30 cellular contexts compared by ENCODE assay signal in genomic region chr11:60854140-60854846, GRCh38. TPM values are rescaled to one million over a fixed set of nuclear protein-coding genes. Genes with fewer than 3 reads are reported as not detected.
DNase-seq lines count a peak whose midpoint lies in the region; ATAC-seq and TF ChIP-seq lines count a peak whose summit lies in the region.
"Had no signal": no experiment of that assay in that cellular context is flagged by ENCODE, and none has a peak within 500 bp of the region (broad histone marks: within the 10 kb centered on the region; RNA-seq: fewer than 3 reads in every experiment).

No MANE protein-coding gene starts in this region.

- no peaks in the 10 kb centered on the region for H3K27me3 ChIP-seq in lower lobe of right lung (ENCODE audit: low read depth)

- ATAC-seq in lower lobe of right lung (no peak), GM21360 (IDR thresholded peaks at IDR 0.05; ENCODE audit: unreplicated experiment) (no peak)
- ATAC-seq: activated CD8-positive, alpha-beta memory T cell treated with anti-CD3 and anti-CD28 coated beads, Interleukin-2, amount 10 ng/mL, durations not matched to agents 7 days and 5 days had no signal

- intact Hi-C loops in CD14-positive monocyte (cut with micrococcal nuclease) (no loop called here), lower lobe of right lung (cut with DNase I) (no loop called here)

- H3K9me3 ChIP-seq in lower lobe of right lung: no peaks in the 10 kb centered on the region
- H3K9me3 ChIP-seq: neutrophil, prostate gland had no signal

- H3K4me1 ChIP-seq in lower lobe of right lung: no peaks in the 10 kb centered on the region
- H3K4me1 ChIP-seq: prostate gland had no signal

- no peak overlapping the region for H3K27ac ChIP-seq in lower lobe of right lung
- H3K27ac ChIP-seq: neutrophil, prostate gland, WERI-Rb-1 had no signal

- H3K4me3 Mint-ChIP-seq in CD14-positive monocyte: peak overlapping the region; percentile 27 to 51
- H3K4me3 Mint-ChIP-seq: activated CD8-positive, alpha-beta memory T cell treated with anti-CD3 and anti-CD28 coated beads, Interleukin-2, amount 10 ng/mL, durations not matched to agents 7 days and 5 days; CD4-positive, alpha-beta T cell; stimulated activated naive CD8-positive, alpha-beta T cell treated with anti-CD3 and anti-CD28 coated beads, Interleukin-15, Interleukin-2, amounts not matched to agents 100 ng/mL and 50 ng/mL, for 24 hours had no signal

- TF ChIP-seq CTCF in CD14-positive monocyte (IDR thresholded peaks at IDR 0.05) (no peak), lower lobe of right lung (IDR thresholded peaks at IDR 0.05) (no peak)

- DNase-seq in CD14-positive monocyte (ENCODE audit: low spot score) (no peak), GDM1 (lab: John Stamatoyannopoulos, UW) (peak; percentile 31), UCSD-AML1 (lab: John Stamatoyannopoulos, UW; ENCODE audit: unreplicated experiment) (peak; percentile 61), lower lobe of right lung (peak; percentile 39), pons (ENCODE audit: low spot score) (no peak), DMS 273 treated with DMSO at 0.1 percent for 48 hours (lab: John Stamatoyannopoulos, UW) (no peak), SHP77 treated with DMSO at 0.1 percent for 48 hours (lab: John Stamatoyannopoulos, UW) (no peak)
- DNase-seq: activated CD4-positive, alpha-beta T cell treated with anti-CD3 and anti-CD28 coated beads for 48 hours; activated CD8-positive, alpha-beta memory T cell treated with anti-CD3 and anti-CD28 coated beads, Interleukin-2, amount 10 ng/mL, durations not matched to agents 7 days and 5 days; activated naive CD4-positive, alpha-beta T cell treated with anti-CD3 and anti-CD28 coated beads, Interleukin-2, amount 50 U/mL, for 16 hours; amniotic stem cell; CD4-positive, alpha-beta T cell; effector CD8-positive, alpha-beta T cell; HCEC 1CT; head of caudate nucleus; KG1; NCI-H446; NCI-H82; WERI-Rb-1 had no signal

- H3K9me3 Mint-ChIP-seq in CD14-positive monocyte: peaks cover 0 to 6% (median 3%) of the 10 kb centered on the region in 7 donors
- H3K9me3 Mint-ChIP-seq: CD4-positive, alpha-beta T cell; stimulated activated naive CD8-positive, alpha-beta T cell treated with anti-CD3 and anti-CD28 coated beads, Interleukin-15, Interleukin-2, amounts not matched to agents 100 ng/mL and 50 ng/mL, for 24 hours had no signal

- H3K27me3 Mint-ChIP-seq in CD14-positive monocyte (ENCODE audit: low read depth in 3 of 3): peaks cover 11 to 21% (median 12%) of the 10 kb centered on the region in 3 donors
- H3K27me3 Mint-ChIP-seq: CD4-positive, alpha-beta T cell; stimulated activated naive CD8-positive, alpha-beta T cell treated with anti-CD3 and anti-CD28 coated beads, Interleukin-15, Interleukin-2, amounts not matched to agents 100 ng/mL and 50 ng/mL, for 24 hours had no signal

- H3K27ac Mint-ChIP-seq in CD14-positive monocyte: no peak overlapping the region
- H3K27ac Mint-ChIP-seq: activated CD8-positive, alpha-beta memory T cell treated with anti-CD3 and anti-CD28 coated beads, Interleukin-2, amount 10 ng/mL, durations not matched to agents 7 days and 5 days; CD4-positive, alpha-beta T cell; stimulated activated naive CD8-positive, alpha-beta T cell treated with anti-CD3 and anti-CD28 coated beads, Interleukin-15, Interleukin-2, amounts not matched to agents 100 ng/mL and 50 ng/mL, for 24 hours had no signal

- H3K36me3 Mint-ChIP-seq in CD14-positive monocyte: peaks cover 28 to 35% of the 10 kb centered on the region in 2 donors

- H3K4me1 Mint-ChIP-seq in CD14-positive monocyte: peaks cover 31% of the 10 kb centered on the region

- no peak overlapping the region for H3K4me3 ChIP-seq in lower lobe of right lung
- H3K4me3 ChIP-seq: prostate gland had no signal

- H3K36me3 ChIP-seq in lower lobe of right lung: peaks cover 30% of the 10 kb centered on the region
- H3K36me3 ChIP-seq: neutrophil had no signal

RNA-seq across cellular contexts. Expression of gene PTGDR2, which starts 1.5 kb away (rescaled TPM):
- under 1 TPM; 0.46 to 0.65 TPM for polyA plus RNA-seq in CD14-positive monocyte
- 0.86 TPM for total RNA-seq in lower lobe of right lung
- total RNA-seq: fibroblast of villous mesenchyme, kidney epithelial cell, RPMI7951 had no signal

RNA-seq across cellular contexts. Expression of gene CCDC86, which starts 12.4 kb away (rescaled TPM):
- polyA plus RNA-seq in CD14-positive monocyte: 10 to 100 TPM in 1 of 2 donors, 1 to 10 TPM in 1; 7.2 to 10.2 TPM
- total RNA-seq in lower lobe of right lung: 12.6 TPM

RNA-seq across cellular contexts. Expression of gene ZP1, which starts 13.0 kb away (rescaled TPM):
- under 1 TPM in 1 of 2 donors, not detected in 1; 0.40 TPM for polyA plus RNA-seq in CD14-positive monocyte
- not detected for total RNA-seq in lower lobe of right lung
- total RNA-seq: activated CD8-positive, alpha-beta memory T cell treated with anti-CD3 and anti-CD28 coated beads, Interleukin-2, amount 10 ng/mL, durations not matched to agents 7 days and 5 days; fibroblast of villous mesenchyme; HT-29; kidney epithelial cell; lung microvascular endothelial cell; skeletal muscle tissue; T-helper 1 cell treated with Interleukin-12 subunit alpha and Interleukin-12 subunit beta and Interleukin-4 antibody, amounts not matched to agents 30 ng/mL and 1 ng/mL, for 36 hours had no signal

RNA-seq across cellular contexts. Expression of gene PRPF19, which starts 52.1 kb away (rescaled TPM):
- polyA plus RNA-seq in CD14-positive monocyte: 10 to 100 TPM in 1 of 2 donors, 1 to 10 TPM in 1; 7.8 to 12.2 TPM
- 58.1 TPM for total RNA-seq in lower lobe of right lung

RNA-seq across cellular contexts. Expression of gene TMEM109, which starts 59.7 kb away (rescaled TPM):
- polyA plus RNA-seq in CD14-positive monocyte: 100 to 1,000 TPM; 110 to 112 TPM
- 142 TPM for total RNA-seq in lower lobe of right lung

Comparison
In these comparisons a context has a peak if more than half of its experiments do, and no peak if none do; other contexts are left out.
1. DNase-seq: peak in GDM1 (single experiment), UCSD-AML1 (single experiment) and lower lobe of right lung (single experiment); none in CD14-positive monocyte (single experiment), pons (single experiment), DMS 273 treated with DMSO at 0.1 percent for 48 hours (single experiment) and SHP77 treated with DMSO at 0.1 percent for 48 hours (single experiment).